In the genomic region with DNA sequence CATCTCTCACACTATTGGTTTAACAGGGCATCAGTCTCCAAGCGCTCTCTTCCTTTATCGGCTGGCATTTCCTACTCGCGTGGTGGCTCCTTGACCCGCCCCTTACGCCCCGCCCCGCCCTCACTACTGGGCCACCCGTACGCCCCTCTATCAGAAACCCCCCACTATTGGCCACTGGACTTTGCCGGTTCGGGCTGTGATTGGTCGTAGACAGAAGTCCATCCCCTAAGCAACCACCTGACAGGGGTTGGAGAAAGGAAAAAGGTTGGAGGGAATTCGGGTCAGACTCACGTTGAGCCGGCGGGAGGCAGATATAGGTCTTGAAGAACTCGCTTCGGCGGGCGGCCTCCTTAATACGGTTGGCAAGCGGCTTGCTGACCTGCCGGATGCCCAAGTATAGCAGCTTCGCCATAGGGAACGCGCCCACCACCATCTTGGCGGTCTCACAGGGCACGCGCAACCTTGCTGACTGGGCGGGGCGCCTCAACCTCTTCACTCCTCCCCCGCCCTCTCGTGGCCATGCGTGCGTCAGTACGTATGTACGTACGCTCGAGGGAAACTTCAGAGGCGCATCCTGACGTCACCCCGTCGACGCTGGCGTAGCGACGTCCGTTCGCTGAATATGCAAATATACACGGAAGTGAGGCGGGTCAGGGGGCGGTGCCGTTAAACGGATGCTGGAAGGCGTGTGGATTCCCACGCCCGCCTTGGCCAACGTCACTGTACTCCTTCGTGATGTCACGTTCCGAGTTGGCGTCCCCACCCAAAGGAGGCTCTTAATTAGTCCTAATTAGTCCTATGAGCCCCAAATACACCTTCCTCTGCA, we compare ENCODE assay signal across 1 cellular context.
TF ChIP-seq lines count a peak whose summit lies in the region.

Gene OPA3, minus strand, starts transcription at position 471 of the 826 bp plus-strand sequence. Its CDS starts 38 bp downstream, at position 433.

TF ChIP-seq in HepG2, 621 proteins besides CTCF, POLR2A, EP300 and RAD21 (continued from another document and continues in another):
- TF ChIP-seq, protein P1, sequence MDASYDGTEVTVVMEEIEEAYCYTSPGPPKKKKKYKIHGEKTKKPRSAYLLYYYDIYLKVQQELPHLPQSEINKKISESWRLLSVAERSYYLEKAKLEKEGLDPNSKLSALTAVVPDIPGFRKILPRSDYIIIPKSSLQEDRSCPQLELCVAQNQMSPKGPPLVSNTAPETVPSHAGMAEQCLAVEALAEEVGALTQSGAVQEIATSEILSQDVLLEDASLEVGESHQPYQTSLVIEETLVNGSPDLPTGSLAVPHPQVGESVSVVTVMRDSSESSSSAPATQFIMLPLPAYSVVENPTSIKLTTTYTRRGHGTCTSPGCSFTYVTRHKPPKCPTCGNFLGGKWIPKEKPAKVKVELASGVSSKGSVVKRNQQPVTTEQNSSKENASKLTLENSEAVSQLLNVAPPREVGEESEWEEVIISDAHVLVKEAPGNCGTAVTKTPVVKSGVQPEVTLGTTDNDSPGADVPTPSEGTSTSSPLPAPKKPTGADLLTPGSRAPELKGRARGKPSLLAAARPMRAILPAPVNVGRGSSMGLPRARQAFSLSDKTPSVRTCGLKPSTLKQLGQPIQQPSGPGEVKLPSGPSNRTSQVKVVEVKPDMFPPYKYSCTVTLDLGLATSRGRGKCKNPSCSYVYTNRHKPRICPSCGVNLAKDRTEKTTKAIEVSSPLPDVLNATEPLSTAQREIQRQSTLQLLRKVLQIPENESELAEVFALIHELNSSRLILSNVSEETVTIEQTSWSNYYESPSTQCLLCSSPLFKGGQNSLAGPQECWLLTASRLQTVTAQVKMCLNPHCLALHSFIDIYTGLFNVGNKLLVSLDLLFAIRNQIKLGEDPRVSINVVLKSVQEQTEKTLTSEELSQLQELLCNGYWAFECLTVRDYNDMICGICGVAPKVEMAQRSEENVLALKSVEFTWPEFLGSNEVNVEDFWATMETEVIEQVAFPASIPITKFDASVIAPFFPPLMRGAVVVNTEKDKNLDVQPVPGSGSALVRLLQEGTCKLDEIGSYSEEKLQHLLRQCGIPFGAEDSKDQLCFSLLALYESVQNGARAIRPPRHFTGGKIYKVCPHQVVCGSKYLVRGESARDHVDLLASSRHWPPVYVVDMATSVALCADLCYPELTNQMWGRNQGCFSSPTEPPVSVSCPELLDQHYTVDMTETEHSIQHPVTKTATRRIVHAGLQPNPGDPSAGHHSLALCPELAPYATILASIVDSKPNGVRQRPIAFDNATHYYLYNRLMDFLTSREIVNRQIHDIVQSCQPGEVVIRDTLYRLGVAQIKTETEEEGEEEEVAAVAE (CRISPR knock-in tag; IDR thresholded peaks at IDR 0.05; ENCODE audit: borderline replicate concordance): no peak; the same call in 1 of the 2 replicates
- TF ChIP-seq PCBP2 (optimal IDR thresholded peaks at IDR 0.05; ENCODE audit: low read depth, low read length, poor library complexity, severe bottlenecking): no peak
- no peak for TF ChIP-seq ZNF75D (CRISPR knock-in tag; IDR thresholded peaks at IDR 0.05; ENCODE audit: borderline replicate concordance)
- TF ChIP-seq CHCHD3 (CRISPR knock-in tag; IDR thresholded peaks at IDR 0.05): no peak
- no peak for TF ChIP-seq HMG20A (CRISPR knock-in tag; IDR thresholded peaks at IDR 0.05; ENCODE audit: borderline replicate concordance)
- peak; percentile 100 for TF ChIP-seq GMEB1 (CRISPR knock-in tag; IDR thresholded peaks at IDR 0.05; ENCODE audit: borderline replicate concordance)
- peak; percentile 83 for TF ChIP-seq MAX (IDR thresholded peaks at IDR 0.05)
- no peak for TF ChIP-seq NR2F1 (CRISPR knock-in tag; IDR thresholded peaks at IDR 0.05)
- no peak for TF ChIP-seq NFRKB (IDR thresholded peaks at IDR 0.05)
- TF ChIP-seq SMARCC2 (IDR thresholded peaks at IDR 0.05): no peak
- TF ChIP-seq POLR2G (IDR thresholded peaks at IDR 0.05; ENCODE audit: low read depth, low read length): peak; percentile 79
- no peak; a peak in 1 of 4 replicates for TF ChIP-seq KLF16 (CRISPR knock-in tag; IDR thresholded peaks at IDR 0.05)
- TF ChIP-seq GATAD2A (CRISPR knock-in tag; IDR thresholded peaks at IDR 0.05): peak; percentile 44; the same call in 1 of the 2 replicates
- peak; percentile 94 for TF ChIP-seq ATF2 (CRISPR knock-in tag; IDR thresholded peaks at IDR 0.05)
- TF ChIP-seq SP4 (CRISPR knock-in tag; IDR thresholded peaks at IDR 0.05): peak; percentile 90; the same call in 1 of the 2 replicates
- no peak; the same call in 1 of the 2 replicates for TF ChIP-seq UBTF (CRISPR knock-in tag; IDR thresholded peaks at IDR 0.05)
- no peak for TF ChIP-seq ZNF589 (CRISPR knock-in tag; conservative IDR thresholded peaks at IDR 0.05)
- peak; percentile 60 for TF ChIP-seq MNT (IDR thresholded peaks at IDR 0.05)
- TF ChIP-seq CCDC6 (CRISPR knock-in tag; IDR thresholded peaks at IDR 0.05): 0 out of 2 replicates have a peak, but pooled peaks have one; percentile 65
- no peak; the same call in 1 of the 2 replicates for TF ChIP-seq ZSCAN9 (CRISPR knock-in tag; IDR thresholded peaks at IDR 0.05; ENCODE audit: borderline replicate concordance)
- no peak for TF ChIP-seq RFXANK (CRISPR knock-in tag; IDR thresholded peaks at IDR 0.05)
- TF ChIP-seq ARID4A (CRISPR knock-in tag; IDR thresholded peaks at IDR 0.05; ENCODE audit: borderline replicate concordance): peak; percentile 77
- TF ChIP-seq KDM4B (CRISPR knock-in tag; IDR thresholded peaks at IDR 0.05): no peak
- no peak for TF ChIP-seq CBFB (CRISPR knock-in tag; IDR thresholded peaks at IDR 0.05)
- TF ChIP-seq REST (IDR thresholded peaks at IDR 0.05; ENCODE audit: borderline replicate concordance in 1 of 2, low read depth in 1 of 2, low read length in 2 of 2): no peak
- TF ChIP-seq ZNF232 (CRISPR knock-in tag; IDR thresholded peaks at IDR 0.05; ENCODE audit: borderline replicate concordance): peak; percentile 34; the same call in 1 of the 2 replicates
- peak; percentile 87; the same call in 1 of the 2 replicates for TF ChIP-seq SNAPC5 (CRISPR knock-in tag; IDR thresholded peaks at IDR 0.05; ENCODE audit: borderline replicate concordance)
- TF ChIP-seq ZNF501 (CRISPR knock-in tag; IDR thresholded peaks at IDR 0.05): no peak; the same call in none of the 2 replicates
- 0 out of 2 replicates have a peak, but pooled peaks have one; percentile 33 for TF ChIP-seq ARNTL (CRISPR knock-in tag; IDR thresholded peaks at IDR 0.05)
